Comparison of ENCODE assay signal across 14 cellular contexts in genomic region chr6:50819906-50820589, GRCh38. TPM values are rescaled to one million over a fixed set of nuclear protein-coding genes. Genes with fewer than 3 reads are reported as not detected.
A peak's percentile ranks its signal among the peaks of the same experiment; 100 is the strongest.
DNase-seq lines count a peak whose midpoint lies in the region; ATAC-seq and TF ChIP-seq lines count a peak whose summit lies in the region.
"Had no signal": no experiment of that assay in that cellular context is flagged by ENCODE, and none has a peak within 500 bp of the region (broad histone marks: within the 10 kb centered on the region; RNA-seq: fewer than 3 reads in every experiment).

No MANE protein-coding gene starts in this region.

- no peaks in the 10 kb centered on the region for H3K36me3 ChIP-seq in IMR-90 (ENCODE audit: control insufficient read depth, insufficient read depth, low read length)
- H3K36me3 ChIP-seq in psoas muscle (ENCODE audit: insufficient read depth in 1 of 2, low read depth in 1 of 2), result no peaks in the 10 kb centered on the region
- H3K36me3 ChIP-seq: cardiac muscle cell had no signal

- H4K91ac ChIP-seq in IMR-90 (ENCODE audit: insufficient read depth, low read depth, low read length), result no peak overlapping the region

- H2AK5ac ChIP-seq in IMR-90 (ENCODE audit: low read depth, low read length), result no peak overlapping the region

- H3K9ac ChIP-seq in IMR-90 (ENCODE audit: low read depth, low read length), result no peak overlapping the region

- no peak overlapping the region for H3K4ac ChIP-seq in IMR-90 (ENCODE audit: low read depth, low read length)

- no peak overlapping the region for H2BK15ac ChIP-seq in IMR-90 (ENCODE audit: low read depth, low read length)

- H4K20me1 ChIP-seq in IMR-90 (ENCODE audit: insufficient read depth, low read length), result no peaks in the 10 kb centered on the region

- no TSS peak for BruUV-seq in IMR-90 (replicated peaks; lab: Mats Ljungman, UMichigan)

- H2AK9ac ChIP-seq in IMR-90 (replicated peaks; ENCODE audit: low read depth, low read length, poor library complexity), result no peak overlapping the region

- intact Hi-C loops in IMR-90 (cut with micrococcal nuclease) (loop anchor here (10.0 kb wide), 1 partner anchor 1035 kb away; no protein-coding TSS in a partner anchor), psoas muscle (cut with DNase I) (loop anchor here (5.0 to 10.0 kb wide), 5 partner anchors 535 to 1205 kb away; no protein-coding TSS in a partner anchor)

- H3K4me3 ChIP-seq in IMR-90 (ENCODE audit: insufficient read depth, low read depth, low read length) (no peak overlapping the region), psoas muscle (peak overlapping the region; percentile 30)
- H3K4me3 ChIP-seq: cardiac muscle cell had no signal

- H3K4me2 ChIP-seq in IMR-90 (ENCODE audit: low read depth, low read length), result peak overlapping the region; percentile 17; the same call in 1 of the 2 replicates

- H3K27me3 ChIP-seq in IMR-90 (ENCODE audit: control insufficient read depth, insufficient read depth, low read length) (peaks cover 57% of the 10 kb centered on the region), psoas muscle (ENCODE audit: insufficient read depth in 3 of 3, low read length in 2 of 3) (peaks cover 10 to 100% (median 28%) of the 10 kb centered on the region in 3 donors)

- H3K79me1 ChIP-seq in IMR-90 (ENCODE audit: low read depth in 1 of 2, low read length in 2 of 2), result no peaks in the 10 kb centered on the region

- H4K5ac ChIP-seq in IMR-90 (ENCODE audit: low read depth, low read length), result no peak overlapping the region

- CTCF ChIA-PET in IMR-90 (lab: Yijun Ruan, JAX), result interaction anchor here (0.6 kb wide), 1 partner anchor 1202 kb away, joined by 4 read pairs; no protein-coding TSS in a partner anchor

- DNase-seq in IMR-90 (no peak), fibroblast of the conjunctiva (ENCODE audit: low read depth) (peak; percentile 36), psoas muscle (no peak), NCI-H345 (lab: John Stamatoyannopoulos, UW) (no peak), A172 (ENCODE audit: low spot score) (no peak)
- DNase-seq: activated CD8-positive, alpha-beta memory T cell treated with anti-CD3 and anti-CD28 coated beads for 24 hours; EL; immature natural killer cell; NCI-H1092 treated with DMSO at 0.1 percent for 48 hours; RPMI8226 had no signal

- no peak overlapping the region for H3K23ac ChIP-seq in IMR-90 (ENCODE audit: low read depth, low read length)

- ATAC-seq in GM18870 (IDR thresholded peaks at IDR 0.05; ENCODE audit: unreplicated experiment) (peak; percentile 41), IMR-90 (ENCODE audit: low read depth) (no peak), psoas muscle (no peak), HG03108 (IDR thresholded peaks at IDR 0.05; ENCODE audit: unreplicated experiment) (no peak), GM19467 (IDR thresholded peaks at IDR 0.05; ENCODE audit: unreplicated experiment) (no peak)

- H2BK120ac ChIP-seq in IMR-90 (ENCODE audit: low read depth, low read length), result no peak overlapping the region

- dilution Hi-C loops in IMR-90 (cut with HindIII; ENCODE audit: low sequenced_read_pairs, unreplicated experiment), result no loop called here

- H3K56ac ChIP-seq in IMR-90 (ENCODE audit: extremely low read depth, insufficient read depth, low read length), result no peak overlapping the region

- H3K18ac ChIP-seq in IMR-90 (ENCODE audit: low read depth, low read length), result no peak overlapping the region

- H3K9me1 ChIP-seq in IMR-90 (ENCODE audit: insufficient read depth, low read length), result no peaks in the 10 kb centered on the region

- POLR2A ChIA-PET in IMR-90 (lab: Charles Lee; ENCODE audit: unreplicated experiment), result no interaction called here

- 2% methylated on average over 14 of the region's 46 CpGs; no CpG with 5 or more reads in 1 of the 2 experiments for WGBS in IMR-90 (ENCODE audit: extremely low coverage in 2 of 2, insufficient read length in 1 of 2), 2 experiments
- 1 to 3% (median 3%) methylated on average over 45 to 46 of the region's 46 CpGs for WGBS in psoas muscle, 3 donors

- H2BK20ac ChIP-seq in IMR-90 (ENCODE audit: low read depth, low read length), result no peak overlapping the region

- H3K27ac ChIP-seq in IMR-90 (ENCODE audit: insufficient read depth, low read length) (no peak overlapping the region), psoas muscle (no peak overlapping the region)
- H3K27ac ChIP-seq: cardiac muscle cell had no signal

- H3K9me3 ChIP-seq in IMR-90 (ENCODE audit: control insufficient read depth, insufficient read depth, low read length) (no peaks in the 10 kb centered on the region; the same call in 1 of the 2 replicates), psoas muscle (no peaks in the 10 kb centered on the region)

- no peak for TF ChIP-seq RAD21 in IMR-90 (IDR thresholded peaks at IDR 0.05; ENCODE audit: low read length)

- H2AFZ ChIP-seq in IMR-90 (replicated peaks; ENCODE audit: low read length, poor library complexity), result peak overlapping the region; percentile 10

- no peak overlapping the region for H3K14ac ChIP-seq in IMR-90 (replicated peaks; ENCODE audit: low read depth, low read length)

- H4K8ac ChIP-seq in IMR-90 (ENCODE audit: low read depth in 2 of 2, low read length in 2 of 2), result no peak overlapping the region

- in situ Hi-C loops in IMR-90 (cut with MboI; ENCODE audit: low sequenced_read_pairs), result loop anchor here (25.0 kb wide), 1 partner anchor 1192 kb away; no protein-coding TSS in a partner anchor

- no peak for TF ChIP-seq POLR2A in IMR-90 (IDR thresholded peaks at IDR 0.05; ENCODE audit: low read depth, low read length)

- TF ChIP-seq CTCF in IMR-90 (conservative IDR thresholded peaks at IDR 0.05; ENCODE audit: low read depth, low read length) (no peak), psoas muscle (IDR thresholded peaks at IDR 0.05) (no peak)

- H3K4me1 ChIP-seq in IMR-90 (ENCODE audit: control insufficient read depth, insufficient read depth, low read length) (no peaks in the 10 kb centered on the region), psoas muscle (peaks cover 4% of the 10 kb centered on the region)

- no peak overlapping the region for H2BK5ac ChIP-seq in IMR-90 (ENCODE audit: low read depth, low read length, poor library complexity, severe bottlenecking)

TF ChIP-seq in IMR-90, 13 proteins besides CTCF, POLR2A, EP300 and RAD21:
- TF ChIP-seq CHD1 (IDR thresholded peaks at IDR 0.05; ENCODE audit: low read depth, low read length), result no peak
- no peak for TF ChIP-seq MXI1 (IDR thresholded peaks at IDR 0.05; ENCODE audit: borderline replicate concordance, low read depth, low read length)

RNA-seq across cellular contexts. Expression of gene TFAP2B, which starts 1.4 kb away (rescaled TPM):
- not detected in 2 replicates for total RNA-seq in IMR-90 (2012; rRNA removed)
- polyA plus RNA-seq in IMR-90 (2012; rRNA removed), result not detected in 2 replicates
- not detected in 2 replicates for polyA plus RNA-seq in IMR-90 (2012; cell fraction: cytosol; rRNA removed)
- not detected in 2 replicates for polyA plus RNA-seq in IMR-90 (2012; cell fraction: nucleus; rRNA removed; ENCODE audit: low replicate concordance)
- total RNA-seq in psoas muscle, result not detected
- polyA plus RNA-seq in psoas muscle, result not detected
- not detected in 2 replicates for total RNA-seq in A172 (2014; rRNA removed; shearing (Covaris generic))
- total RNA-seq: cardiac muscle cell had no signal
- polyA plus RNA-seq: cardiac muscle cell, immature natural killer cell had no signal
